Comparison of ENCODE assay signal across 29 cellular contexts in the genomic region with DNA sequence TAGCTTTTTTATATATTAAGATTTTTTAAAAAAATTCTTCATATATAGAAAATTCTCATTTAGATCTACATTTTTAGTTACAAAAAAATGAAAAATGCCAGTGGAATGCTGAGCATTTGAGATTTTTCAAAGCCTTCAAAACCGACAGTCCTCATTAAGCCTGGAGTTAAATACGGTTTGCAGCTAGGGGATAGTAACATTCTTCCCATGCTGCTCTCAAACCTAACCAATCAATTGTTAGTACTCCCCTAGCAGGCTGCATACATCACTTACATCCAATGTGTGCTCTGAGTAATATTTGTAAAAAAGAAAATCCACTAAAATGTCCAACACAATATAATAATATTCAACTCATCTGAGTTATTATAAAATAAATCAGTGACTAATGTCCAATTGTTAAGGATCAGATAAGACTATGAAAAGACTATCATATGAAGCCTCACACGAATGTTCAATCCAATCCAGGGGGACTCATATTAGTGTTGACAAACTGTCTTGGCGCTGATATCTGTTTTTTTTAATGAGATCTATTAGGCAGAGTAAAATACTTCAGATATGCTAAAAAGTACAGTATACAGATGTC.
"Had no signal": no experiment of that assay in that cellular context is flagged by ENCODE, and none has a peak within 500 bp of the region (broad histone marks: within the 10 kb centered on the region; RNA-seq: fewer than 3 reads in every experiment).

No MANE protein-coding gene starts in this region.

- FAIRE-seq: endothelial cell of umbilical vein had no signal

- H3K4me2 ChIP-seq: hepatocyte, smooth muscle cell had no signal

- H3K4me1 ChIP-seq: esophagus muscularis mucosa, foreskin keratinocyte, gastroesophageal sphincter, heart left ventricle, suprapubic skin, upper lobe of right lung, uterus had no signal

- ATAC-seq: foreskin keratinocyte; gastroesophageal sphincter; heart left ventricle; left lobe of liver; naive thymus-derived CD4-positive, alpha-beta T cell; right lobe of liver; stimulated activated naive CD8-positive, alpha-beta T cell treated with anti-CD3 and anti-CD28 coated beads, Interleukin-15, amount 100 ng/mL, for 72 hours; upper lobe of right lung had no signal

- H3K27me3 ChIP-seq: esophagus muscularis mucosa, foreskin keratinocyte, gastroesophageal sphincter, heart left ventricle, hepatocyte, right lobe of liver, suprapubic skin, transverse colon, upper lobe of right lung, uterus had no signal

- DNase-seq: dermis blood vessel endothelial cell; effector memory CD4-positive, alpha-beta T cell; foreskin keratinocyte; heart left ventricle; kidney; midbrain; naive thymus-derived CD4-positive, alpha-beta T cell; nucleus accumbens; posterior cingulate gyrus; retina; right lobe of liver; stimulated activated CD4-positive, alpha-beta T cell treated with anti-CD3 and anti-CD28 coated beads, Interleukin-12 subunit alpha, Interleukin-12 subunit beta, amount 100 ng/mL, for 4 hours; stimulated activated CD4-positive, alpha-beta T cell treated with anti-CD3 and anti-CD28 coated beads, Interleukin-1b, Interleukin-23, amount 100 ng/mL, for 48 hours; stimulated activated CD4-positive, alpha-beta T cell treated with anti-CD3 and anti-CD28 coated beads, Interleukin-4, amount 100 ng/mL, for 1 hour; stimulated activated CD8-positive, alpha-beta memory T cell treated with anti-CD3 and anti-CD28 coated beads, Interleukin-4, amount 100 ng/mL, for 48 hours; stimulated activated naive CD4-positive, alpha-beta T cell; stimulated activated naive CD8-positive, alpha-beta T cell treated with anti-CD3 and anti-CD28 coated beads, Interleukin-15, amount 100 ng/mL, for 72 hours; transverse colon; upper lobe of right lung; uterus had no signal

- H3K27ac ChIP-seq: coronary artery, esophagus muscularis mucosa, foreskin keratinocyte, gastroesophageal sphincter, heart left ventricle, hepatocyte, right lobe of liver, suprapubic skin, transverse colon, upper lobe of right lung, uterus had no signal

- H3K4me3 ChIP-seq: coronary artery, esophagus muscularis mucosa, gastroesophageal sphincter, heart left ventricle, hepatocyte, lung, right lobe of liver, smooth muscle cell, suprapubic skin, transverse colon, upper lobe of right lung, uterus had no signal

- H3K79me2 ChIP-seq: hepatocyte had no signal

- H3K36me3 ChIP-seq: esophagus muscularis mucosa, gastroesophageal sphincter, heart left ventricle, right lobe of liver, suprapubic skin, transverse colon, upper lobe of right lung, uterus had no signal
